1 cellular context compared by ENCODE assay signal in the genomic region with DNA sequence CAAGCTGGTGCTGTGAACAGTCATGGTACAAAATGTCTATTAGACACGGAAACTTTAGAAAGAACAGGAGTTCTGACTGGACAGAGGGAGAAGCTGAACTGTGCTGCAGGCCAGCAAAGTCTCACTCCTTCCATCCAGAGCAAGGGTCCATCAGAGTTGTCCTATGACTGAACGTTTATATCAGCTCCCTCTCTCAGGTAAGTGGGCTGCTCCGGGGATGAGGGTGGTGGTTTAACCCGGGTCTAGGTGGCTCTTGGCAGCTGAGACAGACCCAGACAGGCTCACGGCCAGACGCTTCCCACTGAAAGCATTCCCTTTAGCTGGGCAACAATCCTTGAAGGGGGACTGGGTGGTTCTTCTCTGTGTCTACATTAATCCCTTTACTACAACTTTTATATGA.
TF ChIP-seq lines count a peak whose summit lies in the region.

No MANE protein-coding gene starts in this region.

TF ChIP-seq in WTC11, 78 proteins besides CTCF, POLR2A, EP300 and RAD21 (continued from another document):
- TF ChIP-seq, protein P1, sequence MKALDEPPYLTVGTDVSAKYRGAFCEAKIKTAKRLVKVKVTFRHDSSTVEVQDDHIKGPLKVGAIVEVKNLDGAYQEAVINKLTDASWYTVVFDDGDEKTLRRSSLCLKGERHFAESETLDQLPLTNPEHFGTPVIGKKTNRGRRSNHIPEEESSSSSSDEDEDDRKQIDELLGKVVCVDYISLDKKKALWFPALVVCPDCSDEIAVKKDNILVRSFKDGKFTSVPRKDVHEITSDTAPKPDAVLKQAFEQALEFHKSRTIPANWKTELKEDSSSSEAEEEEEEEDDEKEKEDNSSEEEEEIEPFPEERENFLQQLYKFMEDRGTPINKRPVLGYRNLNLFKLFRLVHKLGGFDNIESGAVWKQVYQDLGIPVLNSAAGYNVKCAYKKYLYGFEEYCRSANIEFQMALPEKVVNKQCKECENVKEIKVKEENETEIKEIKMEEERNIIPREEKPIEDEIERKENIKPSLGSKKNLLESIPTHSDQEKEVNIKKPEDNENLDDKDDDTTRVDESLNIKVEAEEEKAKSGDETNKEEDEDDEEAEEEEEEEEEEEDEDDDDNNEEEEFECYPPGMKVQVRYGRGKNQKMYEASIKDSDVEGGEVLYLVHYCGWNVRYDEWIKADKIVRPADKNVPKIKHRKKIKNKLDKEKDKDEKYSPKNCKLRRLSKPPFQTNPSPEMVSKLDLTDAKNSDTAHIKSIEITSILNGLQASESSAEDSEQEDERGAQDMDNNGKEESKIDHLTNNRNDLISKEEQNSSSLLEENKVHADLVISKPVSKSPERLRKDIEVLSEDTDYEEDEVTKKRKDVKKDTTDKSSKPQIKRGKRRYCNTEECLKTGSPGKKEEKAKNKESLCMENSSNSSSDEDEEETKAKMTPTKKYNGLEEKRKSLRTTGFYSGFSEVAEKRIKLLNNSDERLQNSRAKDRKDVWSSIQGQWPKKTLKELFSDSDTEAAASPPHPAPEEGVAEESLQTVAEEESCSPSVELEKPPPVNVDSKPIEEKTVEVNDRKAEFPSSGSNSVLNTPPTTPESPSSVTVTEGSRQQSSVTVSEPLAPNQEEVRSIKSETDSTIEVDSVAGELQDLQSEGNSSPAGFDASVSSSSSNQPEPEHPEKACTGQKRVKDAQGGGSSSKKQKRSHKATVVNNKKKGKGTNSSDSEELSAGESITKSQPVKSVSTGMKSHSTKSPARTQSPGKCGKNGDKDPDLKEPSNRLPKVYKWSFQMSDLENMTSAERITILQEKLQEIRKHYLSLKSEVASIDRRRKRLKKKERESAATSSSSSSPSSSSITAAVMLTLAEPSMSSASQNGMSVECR (CRISPR knock-in tag; IDR thresholded peaks at IDR 0.05; ENCODE audit: borderline replicate concordance), result no peak
- TF ChIP-seq FOXK1 (CRISPR knock-in tag; IDR thresholded peaks at IDR 0.05), result no peak
- TF ChIP-seq MYBL2 (CRISPR knock-in tag; IDR thresholded peaks at IDR 0.05), result no peak
- TF ChIP-seq FOXJ3 (CRISPR knock-in tag; IDR thresholded peaks at IDR 0.05; ENCODE audit: borderline replicate concordance), result no peak
